8 cellular contexts compared by ENCODE assay signal in the genomic region with DNA sequence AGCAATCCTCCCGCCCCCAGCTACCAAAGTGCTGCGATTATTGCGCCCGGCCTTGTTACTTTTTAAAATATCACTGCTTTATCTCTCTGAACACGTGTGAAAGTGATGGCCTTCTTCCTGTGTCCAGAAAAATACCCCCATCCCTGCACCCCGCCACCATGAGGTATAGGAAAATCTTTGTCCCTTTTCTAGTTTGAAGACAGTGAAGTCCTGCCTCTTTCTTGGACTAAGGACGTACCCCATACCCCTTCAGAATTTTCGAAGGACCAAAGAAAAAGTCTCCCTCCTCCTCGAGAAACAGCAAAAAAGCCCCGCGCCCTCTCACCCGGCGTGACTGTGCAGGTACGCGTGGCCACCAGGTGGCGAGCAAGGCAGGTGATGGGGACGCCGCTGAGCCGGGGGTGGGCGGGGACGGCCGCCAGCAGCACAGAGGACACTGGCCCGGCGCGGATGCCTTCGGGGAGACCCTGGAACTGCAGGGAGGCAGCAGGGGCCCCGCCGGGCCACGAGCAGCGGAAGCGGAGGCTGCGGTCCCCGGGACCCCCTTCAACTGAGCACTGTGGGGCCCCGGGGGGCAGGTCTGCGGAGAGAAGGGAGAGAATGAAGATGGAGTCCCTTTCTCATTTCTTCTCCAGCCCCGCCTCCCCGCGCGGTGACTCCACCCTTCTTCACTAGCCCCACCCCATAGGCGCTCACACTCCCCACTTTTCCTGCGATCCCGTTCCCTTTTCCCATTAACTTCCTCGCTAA. TPM values are rescaled to one million over a fixed set of nuclear protein-coding genes. Genes with fewer than 3 reads are reported as not detected.
DNase-seq lines count a peak whose midpoint lies in the region; ATAC-seq and TF ChIP-seq lines count a peak whose summit lies in the region.

No MANE protein-coding gene starts in this region.

- WGBS in heart right ventricle, 2 donors = 5 to 6% methylated on average over 40 to 43 of the region's 43 CpGs
- WGBS in transverse colon (ENCODE audit: low coverage in 1 of 2), 2 donors = 4 to 7% methylated on average over 14 to 29 of the region's 43 CpGs

- H3K27me3 ChIP-seq in heart right ventricle = no peaks in the 10 kb centered on the region
- no peaks in the 10 kb centered on the region for H3K27me3 ChIP-seq in transverse colon

- no peaks in the 10 kb centered on the region for H3K36me3 ChIP-seq in heart right ventricle
- no peaks in the 10 kb centered on the region for H3K36me3 ChIP-seq in transverse colon

- ATAC-seq in GM21447 (IDR thresholded peaks at IDR 0.05; ENCODE audit: unreplicated experiment) (peak; percentile 58), heart right ventricle (peak; percentile 66 to 88 (median 76))

- DNase-seq in DMS 273 treated with DMSO at 0.1 percent for 48 hours (lab: John Stamatoyannopoulos, UW) = peak; percentile 61
- DNase-seq in Jurkat, Clone E6-1 (ENCODE audit: low read depth, low spot score) = peak; percentile 66
- DNase-seq in SW480 (ENCODE audit: low spot score) = peak; percentile 83
- peak; percentile 76 for DNase-seq in activated naive CD8-positive, alpha-beta T cell treated with anti-CD3 and anti-CD28 coated beads, Interleukin-2, amount 50 U/mL, for 16 hours (ENCODE audit: low read depth, low spot score)
- DNase-seq in heart right ventricle = peak; percentile 81 to 82
- DNase-seq in posterior cingulate gyrus = peak; percentile 39 to 95 (median 72)
- peak; percentile 90 for DNase-seq in transverse colon

- intact Hi-C loops in heart right ventricle (cut with DNase I) (loop anchor here in 7 of 10 donors (1.0 to 10.0 kb wide), 14 partner anchors 24 to 316 kb away; partner anchors contain the start of genes ETFB (in 3 of the 7) and C19orf84 (in 1 of the 7)), posterior cingulate gyrus (cut with DNase I) (loop anchor here (1.0 to 2.0 kb wide), 3 partner anchors 28 to 100 kb away; partner anchors contain the start of gene ETFB), transverse colon (cut with DNase I; ENCODE audit: low total_unique reads) (loop anchor here (5.0 to 10.0 kb wide), 2 partner anchors 86 to 104 kb away; no protein-coding TSS in a partner anchor)

- TF ChIP-seq CTCF in heart right ventricle (IDR thresholded peaks at IDR 0.05) (peak; percentile 69 to 94 (median 84)), transverse colon (IDR thresholded peaks at IDR 0.05) (peak; percentile 90 to 96 (median 92))

- H3K9me3 ChIP-seq in heart right ventricle (no peaks in the 10 kb centered on the region), transverse colon (no peaks in the 10 kb centered on the region)

- peak overlapping the region; percentile 59 for H3K4me3 ChIP-seq in Jurkat, Clone E6-1 (ENCODE audit: low read length)
- H3K4me3 ChIP-seq in heart right ventricle (peak overlapping the region; percentile 47 to 77 (median 62)), transverse colon (peak overlapping the region; percentile 24 to 77 (median 50))

- in situ Hi-C loops in transverse colon (cut with MboI; ENCODE audit: low pct_ligation_motif_present in 1 of 4, low pct_unique_long_range_greater_than_20kb in 1 of 4, low sequenced_read_pairs in 3 of 4) = loop anchor here in 2 of 4 donors (10.0 to 25.0 kb wide), 2 partner anchors 86 to 99 kb away; no protein-coding TSS in a partner anchor

- peaks cover 0 to 24% (median 19%) of the 10 kb centered on the region in 9 donors for H3K4me1 ChIP-seq in heart right ventricle
- H3K4me1 ChIP-seq in transverse colon = peaks cover 0 to 18% (median 12%) of the 10 kb centered on the region in 4 donors

- TF ChIP-seq POLR2A in transverse colon (IDR thresholded peaks at IDR 0.05) = no peak

- H3K27ac ChIP-seq in heart right ventricle (peak overlapping the region in 6 of 10 donors; percentile 19 to 72 (median 34)), transverse colon (peak overlapping the region; percentile 80 to 93 (median 84))

- no peak for TF ChIP-seq EP300 in transverse colon (IDR thresholded peaks at IDR 0.05; ENCODE audit: low read depth)

RNA-seq across cellular contexts. Expression of gene VSIG10L, which starts 3.2 kb away (rescaled TPM):
- 2.4 TPM for polyA plus RNA-seq in Jurkat, Clone E6-1 (2012; ENCODE audit: insufficient read depth, insufficient read length)
- total RNA-seq in heart right ventricle (1 to 10 TPM in 1 of 10 donors, under 1 TPM in 9; 0.33 to 1.3 (median 0.45) TPM), transverse colon (1 to 10 TPM in 3 of 4 donors, under 1 TPM in 1; 0.60 to 2.2 (median 1.8) TPM)
- 1 to 10 TPM; 1.6 TPM for polyA plus RNA-seq in heart right ventricle

RNA-seq across cellular contexts. Expression of gene IGLON5, which starts 27.3 kb away (rescaled TPM):
- polyA plus RNA-seq in Jurkat, Clone E6-1 (2012; ENCODE audit: insufficient read depth, insufficient read length) = not detected
- total RNA-seq in heart right ventricle = under 1 TPM in 1 of 10 donors, not detected in 9; 0.19 TPM
- polyA plus RNA-seq in heart right ventricle = under 1 TPM in 1 of 2 donors, not detected in 1; 0.14 TPM
- total RNA-seq in transverse colon = under 1 TPM in 1 of 4 donors, not detected in 3; 0.27 TPM

RNA-seq across cellular contexts. Expression of gene ETFB, which starts 27.4 kb away (rescaled TPM):
- 160 TPM for polyA plus RNA-seq in Jurkat, Clone E6-1 (2012; ENCODE audit: insufficient read depth, insufficient read length)
- total RNA-seq in heart right ventricle (100 to 1,000 TPM; 220 to 444 (median 318) TPM), transverse colon (100 to 1,000 TPM in 2 of 4 donors, 10 to 100 TPM in 2; 56.9 to 147 (median 99.1) TPM)
- 100 to 1,000 TPM; 396 to 542 TPM for polyA plus RNA-seq in heart right ventricle

RNA-seq across cellular contexts. Expression of gene CLDND2, which starts 30.1 kb away (rescaled TPM):
- 2.6 TPM for polyA plus RNA-seq in Jurkat, Clone E6-1 (2012; ENCODE audit: insufficient read depth, insufficient read length)
- total RNA-seq in heart right ventricle (1 to 10 TPM in 9 of 10 donors, not detected in 1; 1.4 to 2.2 (median 1.6) TPM), transverse colon (not detected)
- polyA plus RNA-seq in heart right ventricle = 1 to 10 TPM in 1 of 2 donors, not detected in 1; 1.2 TPM

RNA-seq across cellular contexts. Expression of gene NKG7, which starts 33.7 kb away (rescaled TPM):
- polyA plus RNA-seq in Jurkat, Clone E6-1 (2012; ENCODE audit: insufficient read depth, insufficient read length) = 18.4 TPM
- total RNA-seq in heart right ventricle (10 to 100 TPM in 1 of 10 donors, 1 to 10 TPM in 6, under 1 TPM in 3; 0.47 to 23.1 (median 2.2) TPM), transverse colon (1 to 10 TPM in 2 of 4 donors, not detected in 2; 1.6 to 3.0 TPM)
- polyA plus RNA-seq in heart right ventricle = 1 to 10 TPM; 2.0 to 3.1 TPM

Comparison
In these comparisons a context has a peak if more than half of its experiments do, and no peak if none do; other contexts are left out.
1. Peak in every context shown above with its lines: DNase-seq, ATAC-seq, H3K4me3 ChIP-seq and H3K27ac ChIP-seq.